ENCODE assay signal across 9 cellular contexts in genomic region chrX:32483534-32484136, GRCh38.
DNase-seq lines count a peak whose midpoint lies in the region; ATAC-seq and TF ChIP-seq lines count a peak whose summit lies in the region.
"Had no signal": no experiment of that assay in that cellular context is flagged by ENCODE, and none has a peak within 500 bp of the region (broad histone marks: within the 10 kb centered on the region; RNA-seq: fewer than 3 reads in every experiment).

No MANE protein-coding gene starts in this region.

- H4K20me1 ChIP-seq in PC-3 (ENCODE audit: low read length) = no peaks in the 10 kb centered on the region

- BruUV-seq in PC-3 (replicated peaks; lab: Mats Ljungman, UMichigan) = no TSS peak

- H3K27ac ChIP-seq in PC-3 (ENCODE audit: low read length) = no peak overlapping the region
- no peak overlapping the region for H3K27ac ChIP-seq in ovary

- WGBS in ovary, 3 donors = 29 to 35% (median 31%) methylated on average over 3 of the region's 3 CpGs

- H3F3A ChIP-seq in PC-3 (ENCODE audit: low read length, unreplicated experiment) = no peaks in the 10 kb centered on the region

- H3K27me3 ChIP-seq in PC-3 (ENCODE audit: low read length) (no peaks in the 10 kb centered on the region), ovary (no peaks in the 10 kb centered on the region)

- peak; percentile 45 for TF ChIP-seq CTCF in PC-3 (conservative IDR thresholded peaks at IDR 0.05; ENCODE audit: low read depth, low read length)
- TF ChIP-seq CTCF in ovary (IDR thresholded peaks at IDR 0.05) = no peak

- H3K36me3 ChIP-seq in PC-3 (ENCODE audit: low read depth, low read length) = no peaks in the 10 kb centered on the region
- H3K36me3 ChIP-seq in ovary = no peaks in the 10 kb centered on the region

- H3K79me2 ChIP-seq in PC-3 (ENCODE audit: low read length) = no peaks in the 10 kb centered on the region

- no peak for TF ChIP-seq POLR2A in ovary (IDR thresholded peaks at IDR 0.05)

- no peaks in the 10 kb centered on the region for H3K9me2 ChIP-seq in PC-3 (replicated peaks; ENCODE audit: low read length)

- no peak for TF ChIP-seq EP300 in ovary (IDR thresholded peaks at IDR 0.05)

- no peak overlapping the region for H2AFZ ChIP-seq in PC-3 (ENCODE audit: low read length)

- no peaks in the 10 kb centered on the region for H3K4me1 ChIP-seq in PC-3 (ENCODE audit: insufficient read depth, low read length)
- H3K4me1 ChIP-seq in ovary (ENCODE audit: insufficient read depth) = no peaks in the 10 kb centered on the region

- DNase-seq in COR-L47 (lab: John Stamatoyannopoulos, UW) (peak; percentile 1), PC-3 (peak; percentile 23), iPS-NIHi11 (ENCODE audit: low spot score) (peak; percentile 7), ovary (no peak), epidermal melanocyte (ENCODE audit: insufficient read length, low spot score) (no peak), germinal center (ENCODE audit: low spot score) (no peak), NCI-H2107 treated with DMSO at 0.1 percent for 48 hours (lab: John Stamatoyannopoulos, UW; ENCODE audit: unreplicated experiment) (no peak)
- DNase-seq: activated CD4-positive, alpha-beta T cell treated with anti-CD3 and anti-CD28 coated beads for 48 hours had no signal

- H3K4me3 ChIP-seq in PC-3 (ENCODE audit: low read length) (no peak overlapping the region), ovary (no peak overlapping the region)

- H3K4me2 ChIP-seq in PC-3 (ENCODE audit: low read length) = no peak overlapping the region

- intact Hi-C loops in PC-3 (cut with micrococcal nuclease) = no loop called here
- intact Hi-C loops in ovary (cut with DNase I) = no loop called here

- H3K9ac ChIP-seq in PC-3 (ENCODE audit: low read length) = no peak overlapping the region

- ATAC-seq in GM21576 (IDR thresholded peaks at IDR 0.05; ENCODE audit: unreplicated experiment) = peak; percentile 49
- no peak for ATAC-seq in PC-3

- H3K9me3 ChIP-seq in PC-3 (ENCODE audit: low read length) (no peaks in the 10 kb centered on the region), ovary (no peaks in the 10 kb centered on the region)

- POLR2A ChIA-PET in PC-3 (lab: Charles Lee; ENCODE audit: unreplicated experiment) = no interaction called here

- CTCF ChIA-PET in PC-3 (lab: Charles Lee) = no interaction called here

Comparison
In these comparisons a context has a peak if more than half of its experiments do, and no peak if none do; other contexts are left out.
1. DNase-seq: peak in COR-L47 (single experiment), PC-3 (single experiment) and iPS-NIHi11 (single experiment); none in ovary (0 of 5), epidermal melanocyte (single experiment), germinal center (single experiment) and NCI-H2107 treated with DMSO at 0.1 percent for 48 hours (single experiment).